1 cellular context compared by ENCODE assay signal in the genomic region with DNA sequence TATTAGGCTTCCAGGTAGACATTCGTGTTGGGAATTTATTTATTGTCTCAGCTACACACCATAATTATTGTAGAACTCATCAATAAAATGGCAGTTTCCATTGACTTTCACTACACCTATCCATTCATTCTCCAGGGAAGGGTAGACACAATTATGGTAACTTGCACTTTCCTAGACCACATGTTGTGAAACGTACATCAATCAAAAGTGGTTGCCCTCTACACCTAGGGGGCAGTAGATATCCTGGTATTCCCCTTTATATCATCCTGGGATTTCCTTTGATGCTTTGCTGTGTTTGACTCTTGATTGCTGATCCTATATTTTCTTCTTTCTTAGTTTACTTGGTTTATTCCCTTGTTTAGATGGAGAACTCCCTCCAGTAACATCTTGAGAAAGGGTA.
TF ChIP-seq lines count a peak whose summit lies in the region.

No MANE protein-coding gene starts in this region.

TF ChIP-seq in GM23338, 12 proteins besides CTCF, POLR2A, EP300 and RAD21 (continued from another document):
- TF ChIP-seq, protein P1, sequence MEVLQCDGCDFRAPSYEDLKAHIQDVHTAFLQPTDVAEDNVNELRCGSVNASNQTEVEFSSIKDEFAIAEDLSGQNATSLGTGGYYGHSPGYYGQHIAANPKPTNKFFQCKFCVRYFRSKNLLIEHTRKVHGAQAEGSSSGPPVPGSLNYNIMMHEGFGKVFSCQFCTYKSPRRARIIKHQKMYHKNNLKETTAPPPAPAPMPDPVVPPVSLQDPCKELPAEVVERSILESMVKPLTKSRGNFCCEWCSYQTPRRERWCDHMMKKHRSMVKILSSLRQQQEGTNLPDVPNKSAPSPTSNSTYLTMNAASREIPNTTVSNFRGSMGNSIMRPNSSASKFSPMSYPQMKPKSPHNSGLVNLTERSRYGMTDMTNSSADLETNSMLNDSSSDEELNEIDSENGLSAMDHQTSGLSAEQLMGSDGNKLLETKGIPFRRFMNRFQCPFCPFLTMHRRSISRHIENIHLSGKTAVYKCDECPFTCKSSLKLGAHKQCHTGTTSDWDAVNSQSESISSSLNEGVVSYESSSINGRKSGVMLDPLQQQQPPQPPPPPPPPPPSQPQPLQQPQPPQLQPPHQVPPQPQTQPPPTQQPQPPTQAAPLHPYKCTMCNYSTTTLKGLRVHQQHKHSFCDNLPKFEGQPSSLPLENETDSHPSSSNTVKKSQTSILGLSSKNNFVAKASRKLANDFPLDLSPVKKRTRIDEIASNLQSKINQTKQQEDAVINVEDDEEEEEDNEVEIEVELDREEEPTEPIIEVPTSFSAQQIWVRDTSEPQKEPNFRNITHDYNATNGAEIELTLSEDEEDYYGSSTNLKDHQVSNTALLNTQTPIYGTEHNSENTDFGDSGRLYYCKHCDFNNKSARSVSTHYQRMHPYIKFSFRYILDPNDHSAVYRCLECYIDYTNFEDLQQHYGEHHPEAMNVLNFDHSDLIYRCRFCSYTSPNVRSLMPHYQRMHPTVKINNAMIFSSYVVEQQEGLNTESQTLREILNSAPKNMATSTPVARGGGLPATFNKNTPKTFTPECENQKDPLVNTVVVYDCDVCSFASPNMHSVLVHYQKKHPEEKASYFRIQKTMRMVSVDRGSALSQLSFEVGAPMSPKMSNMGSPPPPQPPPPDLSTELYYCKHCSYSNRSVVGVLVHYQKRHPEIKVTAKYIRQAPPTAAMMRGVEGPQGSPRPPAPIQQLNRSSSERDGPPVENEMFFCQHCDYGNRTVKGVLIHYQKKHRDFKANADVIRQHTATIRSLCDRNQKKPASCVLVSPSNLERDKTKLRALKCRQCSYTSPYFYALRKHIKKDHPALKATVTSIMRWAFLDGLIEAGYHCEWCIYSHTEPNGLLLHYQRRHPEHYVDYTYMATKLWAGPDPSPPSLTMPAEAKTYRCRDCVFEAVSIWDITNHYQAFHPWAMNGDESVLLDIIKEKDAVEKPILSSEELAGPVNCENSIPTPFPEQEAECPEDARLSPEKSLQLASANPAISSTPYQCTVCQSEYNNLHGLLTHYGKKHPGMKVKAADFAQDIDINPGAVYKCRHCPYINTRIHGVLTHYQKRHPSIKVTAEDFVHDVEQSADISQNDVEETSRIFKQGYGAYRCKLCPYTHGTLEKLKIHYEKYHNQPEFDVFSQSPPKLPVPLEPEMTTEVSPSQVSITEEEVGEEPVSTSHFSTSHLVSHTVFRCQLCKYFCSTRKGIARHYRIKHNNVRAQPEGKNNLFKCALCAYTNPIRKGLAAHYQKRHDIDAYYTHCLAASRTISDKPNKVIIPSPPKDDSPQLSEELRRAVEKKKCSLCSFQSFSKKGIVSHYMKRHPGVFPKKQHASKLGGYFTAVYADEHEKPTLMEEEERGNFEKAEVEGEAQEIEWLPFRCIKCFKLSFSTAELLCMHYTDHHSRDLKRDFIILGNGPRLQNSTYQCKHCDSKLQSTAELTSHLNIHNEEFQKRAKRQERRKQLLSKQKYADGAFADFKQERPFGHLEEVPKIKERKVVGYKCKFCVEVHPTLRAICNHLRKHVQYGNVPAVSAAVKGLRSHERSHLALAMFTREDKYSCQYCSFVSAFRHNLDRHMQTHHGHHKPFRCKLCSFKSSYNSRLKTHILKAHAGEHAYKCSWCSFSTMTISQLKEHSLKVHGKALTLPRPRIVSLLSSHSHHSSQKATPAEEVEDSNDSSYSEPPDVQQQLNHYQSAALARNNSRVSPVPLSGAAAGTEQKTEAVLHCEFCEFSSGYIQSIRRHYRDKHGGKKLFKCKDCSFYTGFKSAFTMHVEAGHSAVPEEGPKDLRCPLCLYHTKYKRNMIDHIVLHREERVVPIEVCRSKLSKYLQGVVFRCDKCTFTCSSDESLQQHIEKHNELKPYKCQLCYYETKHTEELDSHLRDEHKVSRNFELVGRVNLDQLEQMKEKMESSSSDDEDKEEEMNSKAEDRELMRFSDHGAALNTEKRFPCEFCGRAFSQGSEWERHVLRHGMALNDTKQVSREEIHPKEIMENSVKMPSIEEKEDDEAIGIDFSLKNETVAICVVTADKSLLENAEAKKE (CRISPR knock-in tag; IDR thresholded peaks at IDR 0.05): no peak
- TF ChIP-seq REST (IDR thresholded peaks at IDR 0.05; ENCODE audit: unreplicated experiment): no peak
- no peak for TF ChIP-seq EZH2phosphoT487 (IDR thresholded peaks at IDR 0.05; ENCODE audit: unreplicated experiment)
